ENCODE assay signal across 10 cellular contexts in the genomic region with DNA sequence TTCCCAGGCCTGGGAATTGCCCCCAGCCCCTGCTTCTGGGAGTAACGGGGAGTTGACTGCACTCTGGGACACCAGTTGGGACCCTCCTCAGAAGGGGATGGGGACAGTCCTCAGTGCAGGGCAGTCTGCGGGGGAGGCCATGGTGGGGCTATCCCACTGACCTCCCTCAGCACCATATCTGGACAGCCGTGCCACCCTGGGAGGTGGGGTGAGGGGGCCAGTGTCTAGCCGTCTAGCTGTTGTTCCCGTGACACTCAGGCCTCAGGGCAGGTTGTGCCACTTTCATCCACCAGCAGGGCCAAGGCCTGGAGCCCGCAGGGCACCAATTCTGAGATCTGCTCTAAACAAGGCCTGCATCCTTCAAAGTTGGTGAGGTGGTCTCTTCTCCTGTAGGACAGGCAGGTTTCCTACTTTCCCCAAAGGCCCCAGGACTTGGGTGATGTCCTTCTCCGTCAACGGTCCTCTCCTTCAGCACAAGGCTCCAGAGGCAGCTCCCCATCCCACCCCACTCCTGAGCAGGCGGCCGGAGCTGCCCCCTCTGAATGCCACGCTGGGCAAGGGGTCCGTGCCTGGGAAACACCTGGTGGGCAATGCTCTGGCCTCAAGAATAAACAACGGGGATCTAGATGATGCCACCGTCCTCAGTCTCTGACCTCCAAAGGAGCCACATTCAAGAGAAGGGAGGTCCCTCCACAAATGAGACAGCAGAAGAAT. TPM values are rescaled to one million over a fixed set of nuclear protein-coding genes. Genes with fewer than 3 reads are reported as not detected.
DNase-seq lines count a peak whose midpoint lies in the region; FAIRE-seq and TF ChIP-seq lines count a peak whose summit lies in the region.
"Had no signal": no experiment of that assay in that cellular context is flagged by ENCODE, and none has a peak within 500 bp of the region (broad histone marks: within the 10 kb centered on the region; RNA-seq: fewer than 3 reads in every experiment).

No MANE protein-coding gene starts in this region.

- peak overlapping the region; percentile 98 for H3K27ac ChIP-seq in BLaER1
- no peak overlapping the region for H3K27ac ChIP-seq in endothelial cell of umbilical vein (ENCODE audit: insufficient read depth, low read depth, low read length)
- H3K27ac ChIP-seq in ovary = peak overlapping the region; percentile 22 to 95

- FAIRE-seq in endothelial cell of umbilical vein (lab: Jason Lieb, UNC) = no peak

- no peaks in the 10 kb centered on the region for H3K79me2 ChIP-seq in endothelial cell of umbilical vein (ENCODE audit: control insufficient read depth, insufficient read depth, low read length)

- H3K9me1 ChIP-seq in endothelial cell of umbilical vein (replicated peaks; ENCODE audit: control insufficient read depth, extremely low read depth, insufficient read depth, low read length) = no peaks in the 10 kb centered on the region

- H3K27me3 ChIP-seq in BLaER1 (no peaks in the 10 kb centered on the region), MG63 (no peaks in the 10 kb centered on the region), endothelial cell of umbilical vein (ENCODE audit: control insufficient read depth in 2 of 2, insufficient read depth in 2 of 2, low read length in 2 of 2) (no peaks in the 10 kb centered on the region), ovary (no peaks in the 10 kb centered on the region)

- H3K4me3 ChIP-seq in BLaER1 (peak overlapping the region; percentile 64), MG63 (peak overlapping the region; percentile 55), endothelial cell of umbilical vein (replicated peaks in 1 of 3; ENCODE audit: insufficient read depth in 1 of 3, low read depth in 1 of 3, low read length in 3 of 3) (no peak overlapping the region), ovary (peak overlapping the region; percentile 48)

- no TSS peak for BruUV-seq in endothelial cell of umbilical vein (replicated peaks; lab: Mats Ljungman, UMichigan)

- TF ChIP-seq CTCF in endothelial cell of umbilical vein (IDR thresholded peaks at IDR 0.05; ENCODE audit: extremely low read depth in 1 of 2, insufficient read depth in 1 of 2, low read depth in 1 of 2, low read length in 2 of 2) (no peak), ovary (IDR thresholded peaks at IDR 0.05) (no peak)

- H3K4me2 ChIP-seq in BLaER1 (peak overlapping the region; percentile 95), endothelial cell of umbilical vein (ENCODE audit: insufficient read depth, low read length) (no peak overlapping the region)

- no peaks in the 10 kb centered on the region for H3K9me3 ChIP-seq in BLaER1
- no peaks in the 10 kb centered on the region for H3K9me3 ChIP-seq in MG63
- no peaks in the 10 kb centered on the region for H3K9me3 ChIP-seq in endothelial cell of umbilical vein (replicated peaks; ENCODE audit: control insufficient read depth, insufficient read depth, low read length)
- no peaks in the 10 kb centered on the region for H3K9me3 ChIP-seq in ovary

- TF ChIP-seq POLR2A in endothelial cell of umbilical vein (IDR thresholded peaks at IDR 0.05; ENCODE audit: low read depth, low read length) (no peak), ovary (IDR thresholded peaks at IDR 0.05) (no peak)

- dilution Hi-C loops in endothelial cell of umbilical vein (cut with MboI; ENCODE audit: extremely low pct_ligation_motif_present, low sequenced_read_pairs) = no loop called here

- H3K36me3 ChIP-seq in BLaER1 = no peaks in the 10 kb centered on the region
- no peaks in the 10 kb centered on the region for H3K36me3 ChIP-seq in MG63
- no peaks in the 10 kb centered on the region for H3K36me3 ChIP-seq in endothelial cell of umbilical vein (ENCODE audit: control insufficient read depth in 2 of 2, extremely low read depth in 1 of 2, insufficient read depth in 2 of 2, low read length in 2 of 2)
- no peaks in the 10 kb centered on the region for H3K36me3 ChIP-seq in ovary

- peak overlapping the region; percentile 10 for H2AFZ ChIP-seq in endothelial cell of umbilical vein (ENCODE audit: low read depth, low read length)

- POLR2A ChIA-PET in endothelial cell of umbilical vein (lab: Charles Lee) = interaction anchor here (1.9 kb wide), 1 partner anchor 43 kb away, joined by 9 read pairs; the partner anchor contains the start of gene PTMA

- whole genome bisulfite sequencing in ovary, 3 donors = 90 to 93% (median 90%) methylated on average over 13 to 14 of the region's 14 CpGs

- H3K4me1 ChIP-seq in BLaER1 = peaks cover 96% of the 10 kb centered on the region
- peaks cover 24% of the 10 kb centered on the region for H3K4me1 ChIP-seq in endothelial cell of umbilical vein (ENCODE audit: control insufficient read depth, extremely low read depth, insufficient read depth, low read length)
- H3K4me1 ChIP-seq in ovary (ENCODE audit: insufficient read depth) = peaks cover 5% of the 10 kb centered on the region

- DNase-seq in MG63 (no peak), endothelial cell of umbilical vein (ENCODE audit: low read depth, low spot score) (no peak), ovary (peak in 1 of 5 donors; percentile 42), epidermal melanocyte (ENCODE audit: insufficient read length, low spot score) (no peak), head of caudate nucleus (no peak), OCI-M2 (lab: John Stamatoyannopoulos, UW; ENCODE audit: unreplicated experiment) (no peak), cerebellar nuclear complex (lab: John Stamatoyannopoulos, UW) (no peak)
- DNase-seq: central memory CD4-positive, alpha-beta T cell; NCI-H1048 had no signal

- H4K20me1 ChIP-seq in BLaER1 = no peaks in the 10 kb centered on the region
- no peaks in the 10 kb centered on the region for H4K20me1 ChIP-seq in endothelial cell of umbilical vein (replicated peaks; ENCODE audit: control insufficient read depth, extremely low read depth, insufficient read depth, low read length)

- CTCF ChIA-PET in endothelial cell of umbilical vein (lab: Charles Lee) = interaction anchor here (0.7 to 3.0 kb wide), 4 partner anchors 10 to 44 kb away, joined by 4 to 25 read pairs (median 4); no protein-coding TSS in a partner anchor

- intact Hi-C loops in endothelial cell of umbilical vein (cut with micrococcal nuclease) = loop anchor here (5.0 kb wide), 1 partner anchor 203 kb away; the partner anchor contains the start of gene NCL
- intact Hi-C loops in ovary (cut with DNase I) = no loop called here
- intact Hi-C loops in head of caudate nucleus (cut with DNase I) = no loop called here

- TF ChIP-seq EP300 in ovary (IDR thresholded peaks at IDR 0.05) = no peak

- H3K9ac ChIP-seq in BLaER1 = peak overlapping the region; percentile 87
- no peak overlapping the region for H3K9ac ChIP-seq in endothelial cell of umbilical vein (replicated peaks; ENCODE audit: extremely low read depth, insufficient read depth, low read length)

TF ChIP-seq in endothelial cell of umbilical vein, 7 proteins besides CTCF, POLR2A, EP300 and RAD21:
- TF ChIP-seq MYC (IDR thresholded peaks at IDR 0.05; ENCODE audit: low read depth, low read length) (no peak), FOS (IDR thresholded peaks at IDR 0.05; ENCODE audit: borderline replicate concordance, insufficient read depth, low read length) (no peak), EZH2 (IDR thresholded peaks at IDR 0.05; ENCODE audit: borderline replicate concordance, low read depth, low read length, severe bottlenecking) (no peak), MAX (IDR thresholded peaks at IDR 0.05; ENCODE audit: insufficient read depth, insufficient read length) (no peak)

RNA-seq across cellular contexts. Expression of gene PTMA, which starts 43.0 kb away (rescaled TPM):
- total RNA-seq in MG63 (2014; rRNA removed; shearing (Covaris generic); ENCODE audit: low replicate concordance) = 1,493 and 1,533 TPM in 2 replicates
- 1,418 and 1,488 TPM in 2 replicates for total RNA-seq in endothelial cell of umbilical vein
- 273 and 404 TPM in 2 replicates for polyA plus RNA-seq in endothelial cell of umbilical vein
- polyA plus RNA-seq in endothelial cell of umbilical vein (2011; cell fraction: cytosol; rRNA removed) = 749 and 766 TPM in 2 replicates
- 329 and 598 TPM in 2 replicates for polyA plus RNA-seq in endothelial cell of umbilical vein (2011; cell fraction: nucleus; rRNA removed)
- 1,179 and 1,542 TPM in 2 replicates for polyA plus RNA-seq in endothelial cell of umbilical vein (2012)
- 229 and 282 TPM in 2 replicates for polyA minus RNA-seq in endothelial cell of umbilical vein
- 411 TPM for polyA minus RNA-seq in endothelial cell of umbilical vein (2011; cell fraction: cytosol; rRNA and poly(A)+ RNA removed)
- polyA minus RNA-seq in endothelial cell of umbilical vein (2011; cell fraction: nucleus; rRNA and poly(A)+ RNA removed) = 112 and 238 TPM in 2 replicates
- total RNA-seq in ovary = 1,000 to 10,000 TPM in 2 of 7 donors, 100 to 1,000 TPM in 5; 755 to 1,301 (median 902) TPM
- polyA plus RNA-seq in ovary = 1,000 to 10,000 TPM; 1,827 to 1,991 TPM

Comparison
In these comparisons a context has a peak if more than half of its experiments do, and no peak if none do; other contexts are left out.
1. H3K4me3 ChIP-seq: peak in BLaER1 (single experiment), MG63 (single experiment) and ovary (single experiment); none in endothelial cell of umbilical vein (0 of 3).